In genomic region chr15:59048897-59049296, GRCh38 we compare ENCODE assay signal across 32 cellular contexts.
"Had no signal": no experiment of that assay in that cellular context is flagged by ENCODE, and none has a peak within 500 bp of the region (broad histone marks: within the 10 kb centered on the region; RNA-seq: fewer than 3 reads in every experiment).

No MANE protein-coding gene starts in this region.

- H3K27me3 ChIP-seq: neutrophil, ovary, spleen, stomach, thyroid gland, tibial nerve, upper lobe of left lung, vagina had no signal

- H3K27ac ChIP-seq: neutrophil, ovary, parathyroid adenoma, psoas muscle, skin epidermis, spleen, stomach, thoracic aorta, thyroid gland, tibial nerve, upper lobe of left lung, vagina had no signal

- H3K9me3 ChIP-seq: neutrophil, ovary, psoas muscle, spleen, stomach, thoracic aorta, thyroid gland, tibial nerve, upper lobe of left lung, vagina had no signal

- DNase-seq: naive thymus-derived CD8-positive, alpha-beta T cell; nephron progenitor cell; nucleus accumbens; ovary; posterior cingulate gyrus; psoas muscle; right cardiac atrium; spleen; stimulated activated CD4-positive, alpha-beta T cell treated with anti-CD3 and anti-CD28 coated beads, Interleukin-12 subunit alpha, Interleukin-12 subunit beta, amount 100 ng/mL, for 4 hours; stimulated activated CD4-positive, alpha-beta T cell treated with anti-CD3 and anti-CD28 coated beads, Interleukin-1b, Interleukin-23, amount 100 ng/mL, for 48 hours; stimulated activated CD4-positive, alpha-beta T cell treated with anti-CD3 and anti-CD28 coated beads, Interleukin-4, amount 100 ng/mL, for 1 hour; stimulated activated CD4-positive, alpha-beta T cell treated with anti-CD3 and anti-CD28 coated beads, Interleukin-4, amount 100 ng/mL, for 4 hours; stimulated activated CD8-positive, alpha-beta memory T cell treated with anti-CD3 and anti-CD28 coated beads, Interleukin-4, amount 100 ng/mL, for 48 hours; stimulated activated naive B cell treated with anti-CD40 and anti-IgM and Interleukin-4, amounts not matched to agents 10 μg/mL and 1 μg/mL and 100 μg/mL, for 72 hours; stimulated activated naive CD4-positive, alpha-beta T cell treated with Interleukin-2 at 50 U/mL for 16 hours; stomach; thyroid gland; trophoblast cell; upper lobe of left lung had no signal

- H3K4me3 ChIP-seq: ovary, psoas muscle, skin epidermis, smooth muscle cell, spleen, stomach, thoracic aorta, thyroid gland, tibial nerve, upper lobe of left lung, vagina had no signal

- H3K27ac Mint-ChIP-seq: natural killer cell treated with Interleukin-12 subunit alpha and Interleukin-12 subunit beta and Interleukin-15 and Interleukin-18, amount 100 ng/mL, for 72 hours; nephron progenitor cell; progenitor cell of endocrine pancreas; stimulated activated naive B cell treated with anti-CD40 and anti-IgM and Interleukin-4, amounts not matched to agents 10 μg/mL and 1 μg/mL and 100 μg/mL, for 72 hours; stimulated activated naive CD8-positive, alpha-beta T cell treated with anti-CD3 and anti-CD28 coated beads, Interleukin-15, Interleukin-2, amounts not matched to agents 100 ng/mL and 50 ng/mL, for 24 hours had no signal

- H3K27me3 Mint-ChIP-seq: naive thymus-derived CD8-positive, alpha-beta T cell; natural killer cell treated with Interleukin-12 subunit alpha and Interleukin-12 subunit beta and Interleukin-15 and Interleukin-18, amount 100 ng/mL, for 72 hours; progenitor cell of endocrine pancreas; stimulated activated naive B cell treated with anti-CD40 and anti-IgM and Interleukin-4, amounts not matched to agents 10 μg/mL and 1 μg/mL and 100 μg/mL, for 72 hours; stimulated activated naive CD8-positive, alpha-beta T cell treated with anti-CD3 and anti-CD28 coated beads, Interleukin-15, Interleukin-2, amounts not matched to agents 100 ng/mL and 50 ng/mL, for 24 hours had no signal

- H3K4me2 ChIP-seq: smooth muscle cell had no signal

- H3K9ac ChIP-seq: parathyroid adenoma had no signal

- H3K4me3 Mint-ChIP-seq: naive thymus-derived CD8-positive, alpha-beta T cell; natural killer cell treated with Interleukin-12 subunit alpha and Interleukin-12 subunit beta and Interleukin-15 and Interleukin-18, amount 100 ng/mL, for 72 hours; nephron progenitor cell; neural crest cell; stimulated activated naive B cell treated with anti-CD40 and anti-IgM and Interleukin-4, amounts not matched to agents 10 μg/mL and 1 μg/mL and 100 μg/mL, for 72 hours; stimulated activated naive CD8-positive, alpha-beta T cell treated with anti-CD3 and anti-CD28 coated beads, Interleukin-15, Interleukin-2, amounts not matched to agents 100 ng/mL and 50 ng/mL, for 24 hours had no signal

- H3K36me3 ChIP-seq: ovary, thoracic aorta, thyroid gland had no signal

- H3K4me1 ChIP-seq: parathyroid adenoma, psoas muscle, thyroid gland, vagina had no signal

- ATAC-seq: naive thymus-derived CD8-positive, alpha-beta T cell; natural killer cell treated with Interleukin-12 subunit alpha and Interleukin-12 subunit beta and Interleukin-15 and Interleukin-18, amount 100 ng/mL, for 72 hours; psoas muscle; right cardiac atrium; sciatic nerve; stimulated activated naive B cell treated with anti-CD40 and anti-IgM and Interleukin-4, amounts not matched to agents 10 μg/mL and 1 μg/mL and 100 μg/mL, for 72 hours had no signal

- FAIRE-seq: urothelium cell line had no signal

- H2AFZ ChIP-seq: parathyroid adenoma had no signal

- H3K9me3 Mint-ChIP-seq: naive thymus-derived CD8-positive, alpha-beta T cell; natural killer cell treated with Interleukin-12 subunit alpha and Interleukin-12 subunit beta and Interleukin-15 and Interleukin-18, amount 100 ng/mL, for 72 hours; neural crest cell; stimulated activated naive B cell treated with anti-CD40 and anti-IgM and Interleukin-4, amounts not matched to agents 10 μg/mL and 1 μg/mL and 100 μg/mL, for 72 hours; stimulated activated naive CD8-positive, alpha-beta T cell treated with anti-CD3 and anti-CD28 coated beads, Interleukin-15, Interleukin-2, amounts not matched to agents 100 ng/mL and 50 ng/mL, for 24 hours had no signal

- H3K4me1 Mint-ChIP-seq: nephron progenitor cell, neural crest cell had no signal
